21 cellular contexts compared by ENCODE assay signal in the genomic region with DNA sequence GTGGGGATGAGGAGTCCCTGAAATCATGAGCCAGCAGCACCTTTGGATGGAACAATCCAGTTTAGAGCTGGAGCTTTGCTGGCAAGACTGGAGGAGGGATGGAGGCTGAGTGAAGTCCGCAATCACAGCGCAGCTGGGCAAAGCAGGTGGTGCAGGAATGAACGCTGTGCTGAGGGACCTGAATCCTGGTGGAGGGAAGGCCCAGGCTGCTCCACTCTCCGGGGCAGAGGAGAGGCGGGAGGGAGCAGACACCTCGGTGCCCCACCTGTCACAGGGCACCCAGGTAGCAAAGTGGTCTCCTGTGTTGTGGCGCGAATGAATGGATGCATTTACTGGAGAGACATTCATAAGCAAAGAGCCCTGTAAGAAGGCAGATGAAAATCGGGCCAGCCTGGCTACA.
DNase-seq lines count a peak whose midpoint lies in the region; ATAC-seq, FAIRE-seq and TF ChIP-seq lines count a peak whose summit lies in the region.
"Had no signal": no experiment of that assay in that cellular context is flagged by ENCODE, and none has a peak within 500 bp of the region (broad histone marks: within the 10 kb centered on the region; RNA-seq: fewer than 3 reads in every experiment).

No MANE protein-coding gene starts in this region.

- no peak overlapping the region for H4K5ac ChIP-seq in H1 (ENCODE audit: insufficient read length, low read depth, low read length)

- H3K9ac ChIP-seq in H1 (replicated peaks in 1 of 4; ENCODE audit: extremely low read depth in 1 of 4, low read depth in 3 of 4, low read length in 3 of 4): no peak overlapping the region
- H3K9ac ChIP-seq: BLaER1 had no signal

- H3K27ac ChIP-seq in H1 (ENCODE audit: low read depth, low read length) (no peak overlapping the region), spleen (no peak overlapping the region)
- H3K27ac ChIP-seq: 22Rv1, BLaER1 had no signal

- H3K9me3 ChIP-seq in H1 (ENCODE audit: insufficient read depth in 2 of 2, low read depth in 1 of 2, low read length in 1 of 2) (peaks cover 0 to 4% of the 10 kb centered on the region in 2 experiments; a peak in 1 of 4 replicates), spleen (peaks cover 0 to 18% (median 7%) of the 10 kb centered on the region in 8 donors)
- H3K9me3 ChIP-seq: HAP-1 had no signal

- no peak overlapping the region for H3K18ac ChIP-seq in H1 (ENCODE audit: extremely low read depth, low read length)

- H3K4me2 ChIP-seq in H1 (ENCODE audit: insufficient read depth in 1 of 2, low read depth in 2 of 2, low read length in 2 of 2): no peak overlapping the region
- H3K4me2 ChIP-seq: A549, BLaER1 had no signal

- H2AFZ ChIP-seq in H1 (ENCODE audit: low read length): no peak overlapping the region

- H3K4me3 ChIP-seq in H1 (ENCODE audit: extremely low read depth in 1 of 4, insufficient read depth in 2 of 4, low read depth in 3 of 4, low read length in 4 of 4): no peak overlapping the region
- H3K4me3 ChIP-seq in spleen: no peak overlapping the region
- H3K4me3 ChIP-seq in foreskin fibroblast (ENCODE audit: low read depth in 1 of 2, low read length in 2 of 2): no peak overlapping the region
- H3K4me3 ChIP-seq: A549, BLaER1, HAP-1 had no signal

- H3K4me1 Mint-ChIP-seq in nephron: peaks cover 27% of the 10 kb centered on the region
- H3K4me1 Mint-ChIP-seq: CD14-positive monocyte; CD4-positive, alpha-beta memory T cell had no signal

- H3K36me3 ChIP-seq in H1 (ENCODE audit: control insufficient read depth in 2 of 4, insufficient read depth in 4 of 4, low read length in 3 of 4) (no peaks in the 10 kb centered on the region), spleen (no peaks in the 10 kb centered on the region)
- H3K36me3 ChIP-seq: BLaER1, HAP-1 had no signal

- no peak overlapping the region for H4K8ac ChIP-seq in H1 (ENCODE audit: extremely low read depth, insufficient read depth, low read length)

- intact Hi-C loops in left ventricle myocardium superior (cut with micrococcal nuclease): no loop called here
- intact Hi-C loops in left cardiac atrium (cut with DNase I): no loop called here
- intact Hi-C loops in spleen (cut with DNase I; ENCODE audit: low total_unique reads): no loop called here

- peak overlapping the region in 2 of 3 experiments; percentile 4 to 57 for H3K27ac Mint-ChIP-seq in nephron
- H3K27ac Mint-ChIP-seq: CD14-positive monocyte had no signal

- H2BK15ac ChIP-seq in H1 (ENCODE audit: low read length): no peak overlapping the region

- H3K27me3 ChIP-seq in H1 (replicated peaks in 1 of 4; ENCODE audit: control insufficient read depth in 3 of 4, extremely low read depth in 1 of 4, insufficient read depth in 3 of 4, low read length in 3 of 4) (no peaks in the 10 kb centered on the region; a peak in 3 of 7 replicates), spleen (replicated peaks in 1 of 7) (peaks cover 0 to 54% (median 0%) of the 10 kb centered on the region in 7 donors)
- H3K27me3 ChIP-seq: BLaER1 had no signal

- no peak overlapping the region for H2BK120ac ChIP-seq in H1 (replicated peaks; ENCODE audit: low read depth, low read length)

- no peak overlapping the region for H2BK20ac ChIP-seq in H1 (ENCODE audit: low read length)

- TF ChIP-seq EP300 in H1 (IDR thresholded peaks at IDR 0.05; ENCODE audit: borderline replicate concordance in 1 of 2, low read depth in 2 of 2, low read length in 2 of 2): no peak

- no peak overlapping the region for H3K4ac ChIP-seq in H1 (replicated peaks; ENCODE audit: insufficient read length, low read depth, low read length)

- TF ChIP-seq RAD21 in H1 (IDR thresholded peaks at IDR 0.05 in 1 of 2, conservative IDR thresholded peaks at IDR 0.05 in 1 of 2; ENCODE audit: low read depth in 2 of 2, low read length in 2 of 2): no peak

- H3K4me3 Mint-ChIP-seq in nephron: no peak overlapping the region
- H3K4me3 Mint-ChIP-seq: CD14-positive monocyte; CD4-positive, alpha-beta memory T cell; IgD-negative memory B cell had no signal

- H3K56ac ChIP-seq in H1 (replicated peaks; ENCODE audit: insufficient read length, low read depth, low read length): no peak overlapping the region

- H2AK5ac ChIP-seq in H1 (ENCODE audit: low read depth, low read length): no peak overlapping the region

- no peak for TF ChIP-seq CTCF in H1 (IDR thresholded peaks at IDR 0.05; ENCODE audit: control extremely low read depth in 1 of 3, insufficient read depth in 1 of 3, low read depth in 1 of 3, low read length in 3 of 3)
- no peak for TF ChIP-seq CTCF in nephron (IDR thresholded peaks at IDR 0.05; ENCODE audit: unreplicated experiment in 3 of 3)
- TF ChIP-seq CTCF in spleen (IDR thresholded peaks at IDR 0.05 in 8 of 11, conservative IDR thresholded peaks at IDR 0.05 in 3 of 11): no peak
- no peak for TF ChIP-seq CTCF in foreskin fibroblast (IDR thresholded peaks at IDR 0.05; ENCODE audit: low read depth, low read length)

- TF ChIP-seq POLR2A in H1 (IDR thresholded peaks at IDR 0.05; ENCODE audit: control extremely low read depth in 1 of 2, low read depth in 2 of 2, low read length in 2 of 2): no peak
- TF ChIP-seq POLR2A in spleen (IDR thresholded peaks at IDR 0.05): no peak

- FAIRE-seq in H1 (lab: Jason Lieb, UNC): no peak
- FAIRE-seq: A549, HTR-8/SVneo had no signal

- H4K91ac ChIP-seq in H1 (replicated peaks; ENCODE audit: insufficient read length, low read length): no peak overlapping the region

- no peaks in the 10 kb centered on the region for H3K23me2 ChIP-seq in H1 (ENCODE audit: low read depth, low read length)

- CTCF ChIA-PET in H1 (lab: Charles Lee; ENCODE audit: partially characterized antibody): interaction anchor here (0.8 to 8.6 kb wide), 16 partner anchors 10 to 255 kb away, joined by 3 to 103 read pairs (median 6); partner anchors contain the start of gene ANO1

- no peaks in the 10 kb centered on the region for H3K36me3 Mint-ChIP-seq in nephron (ENCODE audit: low read depth)
- H3K36me3 Mint-ChIP-seq: CD14-positive monocyte; CD4-positive, alpha-beta memory T cell; IgD-negative memory B cell had no signal

- H3K27me3 Mint-ChIP-seq in nephron (ENCODE audit: low read depth): peaks cover 10% of the 10 kb centered on the region

- peak; percentile 12 for DNase-seq in left ventricle myocardium superior
- DNase-seq in left cardiac atrium: no peak
- DNase-seq in H1 (ENCODE audit: low read depth in 1 of 2, low spot score in 2 of 2): no peak
- peak; percentile 35 for DNase-seq in spleen
- DNase-seq in NCI-H1092 treated with DMSO at 0.1 percent for 48 hours (lab: John Stamatoyannopoulos, UW): no peak
- no peak for DNase-seq in foreskin fibroblast
- no peak for DNase-seq in Ammon's horn (ENCODE audit: low spot score)
- DNase-seq: AML-193; CD4-positive, alpha-beta memory T cell; DMS153; DMS79 treated with DMSO at 0.1 percent for 48 hours; GF-D8; GOT3 had no signal

- H3K14ac ChIP-seq in H1 (ENCODE audit: insufficient read length): no peak overlapping the region

- H3K4me1 ChIP-seq in H1 (replicated peaks in 1 of 4; ENCODE audit: control insufficient read depth in 3 of 4, insufficient read depth in 4 of 4, low read length in 3 of 4) (peaks cover 0 to 23% (median 11%) of the 10 kb centered on the region in 4 experiments; a peak in 6 of 7 replicates), spleen (no peaks in the 10 kb centered on the region)
- H3K4me1 ChIP-seq: HAP-1 had no signal

- H2BK12ac ChIP-seq in H1 (ENCODE audit: low read depth, low read length): peak overlapping the region; percentile 27; the same call in 1 of the 2 replicates

- H3K23ac ChIP-seq in H1 (ENCODE audit: insufficient read length): no peak overlapping the region

- H3K79me2 ChIP-seq in H1 (ENCODE audit: control insufficient read depth in 1 of 2, insufficient read depth in 2 of 2, low read length in 2 of 2): no peaks in the 10 kb centered on the region

- ATAC-seq in left ventricle myocardium superior (no peak), left cardiac atrium (no peak)
- ATAC-seq: A549 had no signal

- no peaks in the 10 kb centered on the region for H4K20me1 ChIP-seq in H1 (replicated peaks in 1 of 2; ENCODE audit: control insufficient read depth in 1 of 2, insufficient read depth in 2 of 2, low read length in 2 of 2)
- H4K20me1 ChIP-seq: BLaER1 had no signal

- POLR2A ChIA-PET in H1 (lab: Charles Lee; ENCODE audit: partially characterized antibody): no interaction called here

- H2BK5ac ChIP-seq in H1 (ENCODE audit: low read depth, low read length): no peak overlapping the region

- WGBS in H1 (ENCODE audit: extremely low coverage in 1 of 2, insufficient coverage in 1 of 2, insufficient read length in 1 of 2, insufficient replicate concordance in 2 of 2, low coverage in 1 of 2, low lambda C conversion rate in 2 of 2, missing lambda C conversion rate in 1 of 2), 2 experiments: 89% methylated on average over 9 of the region's 9 CpGs; no CpG with 5 or more reads in 1 of the 2 experiments
- WGBS in spleen, 5 donors: 74 to 84% (median 80%) methylated on average over 9 of the region's 9 CpGs

- no peaks in the 10 kb centered on the region for H3K9me3 Mint-ChIP-seq in nephron

- no peaks in the 10 kb centered on the region for H3K79me1 ChIP-seq in H1 (ENCODE audit: low read depth, low read length)

TF ChIP-seq in H1, 55 proteins besides CTCF, POLR2A, EP300 and RAD21 (continues in another document):
- TF ChIP-seq, protein P1, sequence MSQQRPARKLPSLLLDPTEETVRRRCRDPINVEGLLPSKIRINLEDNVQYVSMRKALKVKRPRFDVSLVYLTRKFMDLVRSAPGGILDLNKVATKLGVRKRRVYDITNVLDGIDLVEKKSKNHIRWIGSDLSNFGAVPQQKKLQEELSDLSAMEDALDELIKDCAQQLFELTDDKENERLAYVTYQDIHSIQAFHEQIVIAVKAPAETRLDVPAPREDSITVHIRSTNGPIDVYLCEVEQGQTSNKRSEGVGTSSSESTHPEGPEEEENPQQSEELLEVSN (IDR thresholded peaks at IDR 0.05): no peak
- TF ChIP-seq CHD2 (IDR thresholded peaks at IDR 0.05; ENCODE audit: low read length) (no peak), GABPA (IDR thresholded peaks at IDR 0.05; ENCODE audit: borderline replicate concordance, insufficient read depth, low read length) (no peak), SP2 (IDR thresholded peaks at IDR 0.05; ENCODE audit: low read length) (no peak), NANOG (IDR thresholded peaks at IDR 0.05; ENCODE audit: insufficient read depth, low read depth, low read length, poor library complexity, severe bottlenecking) (no peak), SIN3A (conservative IDR thresholded peaks at IDR 0.05 in 1 of 2, IDR thresholded peaks at IDR 0.05 in 1 of 2; ENCODE audit: low read depth in 1 of 2, low read length in 2 of 2) (no peak)
- TF ChIP-seq, protein P2, sequence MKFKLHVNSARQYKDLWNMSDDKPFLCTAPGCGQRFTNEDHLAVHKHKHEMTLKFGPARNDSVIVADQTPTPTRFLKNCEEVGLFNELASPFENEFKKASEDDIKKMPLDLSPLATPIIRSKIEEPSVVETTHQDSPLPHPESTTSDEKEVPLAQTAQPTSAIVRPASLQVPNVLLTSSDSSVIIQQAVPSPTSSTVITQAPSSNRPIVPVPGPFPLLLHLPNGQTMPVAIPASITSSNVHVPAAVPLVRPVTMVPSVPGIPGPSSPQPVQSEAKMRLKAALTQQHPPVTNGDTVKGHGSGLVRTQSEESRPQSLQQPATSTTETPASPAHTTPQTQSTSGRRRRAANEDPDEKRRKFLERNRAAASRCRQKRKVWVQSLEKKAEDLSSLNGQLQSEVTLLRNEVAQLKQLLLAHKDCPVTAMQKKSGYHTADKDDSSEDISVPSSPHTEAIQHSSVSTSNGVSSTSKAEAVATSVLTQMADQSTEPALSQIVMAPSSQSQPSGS (IDR thresholded peaks at IDR 0.05; ENCODE audit: low read length): no peak

Comparison
In these comparisons a context has a peak if more than half of its experiments do, and no peak if none do; other contexts are left out.
1. DNase-seq: peak in left ventricle myocardium superior (single experiment) and spleen (single experiment); none in left cardiac atrium (single experiment), H1 (0 of 2), NCI-H1092 treated with DMSO at 0.1 percent for 48 hours (single experiment), foreskin fibroblast (0 of 2) and Ammon's horn (single experiment).